ENCODE assay signal across 18 cellular contexts in genomic region chr4:5816101-5816500, GRCh38.
A peak's percentile ranks its signal among the peaks of the same experiment; 100 is the strongest.
DNase-seq lines count a peak whose midpoint lies in the region; ATAC-seq, FAIRE-seq and TF ChIP-seq lines count a peak whose summit lies in the region.
"Had no signal": no experiment of that assay in that cellular context is flagged by ENCODE, and none has a peak within 500 bp of the region (broad histone marks: within the 10 kb centered on the region; RNA-seq: fewer than 3 reads in every experiment).

No MANE protein-coding gene starts in this region.

- no peak overlapping the region for H3K4me3 ChIP-seq in A549
- H3K4me3 ChIP-seq in A673 (ENCODE audit: low read depth, low read length, poor library complexity, severe bottlenecking): no peak overlapping the region
- H3K4me3 ChIP-seq in neuronal stem cell (ENCODE audit: low read length in 2 of 2): no peak overlapping the region
- no peak overlapping the region for H3K4me3 ChIP-seq in spleen
- no peak overlapping the region for H3K4me3 ChIP-seq in HAP-1
- H3K4me3 ChIP-seq: BLaER1, GM23248 had no signal

- TF ChIP-seq RAD21 in A549 (conservative IDR thresholded peaks at IDR 0.05 in 1 of 2, IDR thresholded peaks at IDR 0.05 in 1 of 2): no peak

- ATAC-seq in A549: no peak

- H2BK5ac ChIP-seq in neuronal stem cell (ENCODE audit: low read length): no peak overlapping the region

- in situ Hi-C loops in HAP-1 (cut with MboI; ENCODE audit: low sequenced_read_pairs): no loop called here

- no peak overlapping the region for H2BK12ac ChIP-seq in neuronal stem cell (ENCODE audit: low read length)

- H3K18ac ChIP-seq in neuronal stem cell (ENCODE audit: low read length): peak overlapping the region; percentile 15

- H3K14ac ChIP-seq in neuronal stem cell (ENCODE audit: low read length): no peak overlapping the region

- H3K27ac ChIP-seq in A549 (no peak overlapping the region), A673 (ENCODE audit: low read depth, low read length, poor library complexity, severe bottlenecking) (peak overlapping the region; percentile 37), neuronal stem cell (replicated peaks; ENCODE audit: low read length) (no peak overlapping the region), spleen (no peak overlapping the region)
- H3K27ac ChIP-seq: GM23248 had no signal

- H3K23ac ChIP-seq in neuronal stem cell (ENCODE audit: low read depth, low read length, poor library complexity): no peak overlapping the region

- no peak for FAIRE-seq in A549 (lab: Jason Lieb, UNC)
- FAIRE-seq: A204.1, GM12892, GM18507 had no signal

- H4K91ac ChIP-seq in neuronal stem cell (ENCODE audit: low read depth, low read length, poor library complexity): no peak overlapping the region

- no peak overlapping the region for H4K8ac ChIP-seq in neuronal stem cell (ENCODE audit: low read depth, low read length)

- TF ChIP-seq CTCF in A549 (IDR thresholded peaks at IDR 0.05) (no peak), A673 (conservative IDR thresholded peaks at IDR 0.05; ENCODE audit: low read depth, low read length) (no peak), spleen (IDR thresholded peaks at IDR 0.05 in 8 of 11, conservative IDR thresholded peaks at IDR 0.05 in 3 of 11) (no peak)

- H3K4me1 ChIP-seq in A549: no peaks in the 10 kb centered on the region
- peaks cover 12% of the 10 kb centered on the region for H3K4me1 ChIP-seq in A673 (ENCODE audit: insufficient read depth, low read length, poor library complexity, severe bottlenecking)
- H3K4me1 ChIP-seq in neuronal stem cell (ENCODE audit: control insufficient read depth in 2 of 2, insufficient read depth in 1 of 2, low read depth in 1 of 2, low read length in 2 of 2): peaks cover 0 to 5% of the 10 kb centered on the region in 2 donors
- no peaks in the 10 kb centered on the region for H3K4me1 ChIP-seq in spleen
- no peaks in the 10 kb centered on the region for H3K4me1 ChIP-seq in HAP-1

- TF ChIP-seq POLR2A in A549 (IDR thresholded peaks at IDR 0.05; ENCODE audit: low read length): no peak
- TF ChIP-seq POLR2A in spleen (IDR thresholded peaks at IDR 0.05): no peak

- BruUV-seq in A673 (replicated peaks; lab: Mats Ljungman, UMichigan): no TSS peak

- no peak overlapping the region for H3K4ac ChIP-seq in neuronal stem cell (ENCODE audit: low read length)

- intact Hi-C loops in A673 (cut with micrococcal nuclease; ENCODE audit: unreplicated experiment): loop anchor here (10.0 kb wide), 1 partner anchor 1331 kb away; no protein-coding TSS in a partner anchor
- intact Hi-C loops in spleen (cut with DNase I; ENCODE audit: low total_unique reads): loop anchor here (10.0 kb wide), 1 partner anchor 1321 kb away; no protein-coding TSS in a partner anchor

- H2BK15ac ChIP-seq in neuronal stem cell (ENCODE audit: low read length): no peak overlapping the region

- H3K9me3 ChIP-seq in A549 (peaks cover 3% of the 10 kb centered on the region; the same call in 1 of the 3 replicates), A673 (ENCODE audit: low read depth, low read length, poor library complexity, severe bottlenecking) (no peaks in the 10 kb centered on the region), neuronal stem cell (replicated peaks in 1 of 2; ENCODE audit: control insufficient read depth in 2 of 2, insufficient read depth in 1 of 2, low read depth in 1 of 2, low read length in 2 of 2) (no peaks in the 10 kb centered on the region), spleen (no peaks in the 10 kb centered on the region), HAP-1 (no peaks in the 10 kb centered on the region)
- H3K9me3 ChIP-seq: BLaER1 had no signal

- H3K9ac ChIP-seq in neuronal stem cell (ENCODE audit: low read depth, low read length, poor library complexity): peak overlapping the region; percentile 24
- H3K9ac ChIP-seq: BLaER1, GM23248 had no signal

- H3K79me1 ChIP-seq in neuronal stem cell (ENCODE audit: low read depth, low read length): peaks cover 2% of the 10 kb centered on the region

- POLR2A ChIA-PET in A549 (lab: Yijun Ruan, JAX): no interaction called here
- POLR2A ChIA-PET in A673 (lab: Charles Lee; ENCODE audit: low non-redundant PET): no interaction called here

- no peak for DNase-seq in A549 (ENCODE audit: low read depth in 1 of 2, low spot score in 1 of 2)
- no peak for DNase-seq in A673 (ENCODE audit: low spot score)
- no peak for DNase-seq in neuronal stem cell (ENCODE audit: low spot score)
- DNase-seq in spleen: peak; percentile 54
- DNase-seq in cerebellar cortex (ENCODE audit: low spot score): no peak
- no peak for DNase-seq in stimulated activated CD4-positive, alpha-beta T cell treated with anti-CD3 and anti-CD28 coated beads, Interleukin-4, amount 100 ng/mL, for 4 hours
- DNase-seq in HAP-1 (ENCODE audit: low spot score in 2 of 2): no peak
- DNase-seq: CD4-positive, alpha-beta memory T cell; DMS153; DMS79; GDM1; GM23248; HCEC 1CT; IMR-90 had no signal

- H2AK5ac ChIP-seq in neuronal stem cell (ENCODE audit: low read depth, low read length): no peak overlapping the region

- H3K27me3 ChIP-seq in A673 (replicated peaks; ENCODE audit: insufficient read depth, low read depth, low read length, poor library complexity) (no peaks in the 10 kb centered on the region), neuronal stem cell (ENCODE audit: control insufficient read depth in 3 of 3, insufficient read depth in 3 of 3, low read depth in 1 of 3, low read length in 3 of 3) (no peaks in the 10 kb centered on the region), spleen (replicated peaks in 1 of 7) (peaks cover 0 to 10% (median 0%) of the 10 kb centered on the region in 7 donors), HAP-1 (ENCODE audit: low read depth) (no peaks in the 10 kb centered on the region)
- H3K27me3 ChIP-seq: BLaER1 had no signal

- H2BK120ac ChIP-seq in neuronal stem cell (ENCODE audit: low read depth, low read length): no peak overlapping the region

- no peak overlapping the region for H2AFZ ChIP-seq in neuronal stem cell (ENCODE audit: low read length)
- H2AFZ ChIP-seq: GM23248 had no signal

- CTCF ChIA-PET in A549 (lab: Yijun Ruan, JAX): no interaction called here
- CTCF ChIA-PET in A673 (lab: Charles Lee): no interaction called here

- TF ChIP-seq EP300 in A549 (IDR thresholded peaks at IDR 0.05): no peak

- no peak overlapping the region for H3K4me2 ChIP-seq in A549
- H3K4me2 ChIP-seq in neuronal stem cell (ENCODE audit: insufficient read depth, low read length, poor library complexity, severe bottlenecking): no peak overlapping the region
- H3K4me2 ChIP-seq: BLaER1 had no signal

- H3K36me3 ChIP-seq in A673 (ENCODE audit: insufficient read depth, low read length, poor library complexity, severe bottlenecking): peaks cover 23% of the 10 kb centered on the region
- H3K36me3 ChIP-seq in neuronal stem cell (replicated peaks in 1 of 2; ENCODE audit: control insufficient read depth in 2 of 2, insufficient read depth in 2 of 2, low read length in 2 of 2): peaks cover 29 to 92% of the 10 kb centered on the region in 2 donors
- peaks cover 0 to 6% (median 0%) of the 10 kb centered on the region in 6 donors for H3K36me3 ChIP-seq in spleen
- H3K36me3 ChIP-seq in HAP-1 (replicated peaks): peaks cover 43% of the 10 kb centered on the region

- 96% methylated on average over 8 of the region's 8 CpGs for WGBS in A549 (ENCODE audit: missing lambda C conversion rate)
- WGBS in neuronal stem cell (ENCODE audit: extremely low coverage in 2 of 2, insufficient read length in 2 of 2, insufficient replicate concordance in 1 of 2), 2 donors: no CpG with 5 or more reads among the region's 8 CpGs
- 56 to 73% (median 71%) methylated on average over 8 of the region's 8 CpGs for WGBS in spleen, 5 donors

TF ChIP-seq in A549, 52 proteins besides CTCF, POLR2A, EP300 and RAD21:
- TF ChIP-seq MYC (IDR thresholded peaks at IDR 0.05; ENCODE audit: borderline replicate concordance, low read length) (no peak), MAFK (IDR thresholded peaks at IDR 0.05; ENCODE audit: partially characterized antibody) (peak; percentile 3)
